1 cellular context compared by ENCODE assay signal in the genomic region with DNA sequence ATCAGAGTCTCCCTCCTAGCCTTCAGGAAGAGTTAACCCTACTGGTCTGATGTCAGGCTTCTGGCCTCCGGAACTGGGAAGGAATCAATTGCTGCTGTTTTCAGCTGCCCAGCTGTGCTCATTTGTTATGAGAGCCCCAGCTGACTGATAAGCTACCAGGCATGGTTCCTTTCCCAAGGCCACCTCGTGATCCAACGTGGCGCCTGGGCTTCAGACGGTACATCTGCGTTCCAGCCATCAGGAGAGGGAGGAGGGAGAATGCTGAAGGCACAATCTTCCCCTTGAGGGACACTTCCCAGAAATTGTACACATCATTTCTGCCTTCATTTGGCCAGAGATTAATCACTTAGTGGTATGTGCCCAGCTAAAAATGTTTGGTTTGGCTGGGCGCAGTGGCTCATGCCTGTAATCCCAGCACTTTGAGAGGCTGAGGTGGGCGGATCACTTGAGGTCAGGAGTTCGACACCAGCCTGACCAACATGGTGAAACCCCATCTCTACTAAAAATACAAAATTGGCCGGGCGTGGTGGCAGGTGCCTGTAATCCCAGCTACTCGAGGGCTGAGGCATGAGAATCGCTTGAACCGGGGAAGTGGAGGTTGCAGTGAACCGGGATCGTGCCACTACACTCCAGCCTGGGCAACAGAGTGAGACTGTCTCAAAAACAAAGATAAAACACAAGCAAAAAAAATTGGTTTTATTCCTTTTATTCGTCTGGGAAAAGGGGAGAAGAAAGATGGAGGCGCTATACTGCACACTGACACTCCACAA.
A peak's percentile ranks its signal among the peaks of the same experiment; 100 is the strongest.
TF ChIP-seq lines count a peak whose summit lies in the region.

No MANE protein-coding gene starts in this region.

TF ChIP-seq in HepG2, 621 proteins besides CTCF, POLR2A, EP300 and RAD21 (continued from another document and continues in another):
- TF ChIP-seq, protein P1, sequence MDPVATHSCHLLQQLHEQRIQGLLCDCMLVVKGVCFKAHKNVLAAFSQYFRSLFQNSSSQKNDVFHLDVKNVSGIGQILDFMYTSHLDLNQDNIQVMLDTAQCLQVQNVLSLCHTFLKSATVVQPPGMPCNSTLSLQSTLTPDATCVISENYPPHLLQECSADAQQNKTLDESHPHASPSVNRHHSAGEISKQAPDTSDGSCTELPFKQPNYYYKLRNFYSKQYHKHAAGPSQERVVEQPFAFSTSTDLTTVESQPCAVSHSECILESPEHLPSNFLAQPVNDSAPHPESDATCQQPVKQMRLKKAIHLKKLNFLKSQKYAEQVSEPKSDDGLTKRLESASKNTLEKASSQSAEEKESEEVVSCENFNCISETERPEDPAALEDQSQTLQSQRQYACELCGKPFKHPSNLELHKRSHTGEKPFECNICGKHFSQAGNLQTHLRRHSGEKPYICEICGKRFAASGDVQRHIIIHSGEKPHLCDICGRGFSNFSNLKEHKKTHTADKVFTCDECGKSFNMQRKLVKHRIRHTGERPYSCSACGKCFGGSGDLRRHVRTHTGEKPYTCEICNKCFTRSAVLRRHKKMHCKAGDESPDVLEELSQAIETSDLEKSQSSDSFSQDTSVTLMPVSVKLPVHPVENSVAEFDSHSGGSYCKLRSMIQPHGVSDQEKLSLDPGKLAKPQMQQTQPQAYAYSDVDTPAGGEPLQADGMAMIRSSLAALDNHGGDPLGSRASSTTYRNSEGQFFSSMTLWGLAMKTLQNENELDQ (CRISPR knock-in tag; IDR thresholded peaks at IDR 0.05; ENCODE audit: borderline replicate concordance): no peak
- TF ChIP-seq, protein P2, sequence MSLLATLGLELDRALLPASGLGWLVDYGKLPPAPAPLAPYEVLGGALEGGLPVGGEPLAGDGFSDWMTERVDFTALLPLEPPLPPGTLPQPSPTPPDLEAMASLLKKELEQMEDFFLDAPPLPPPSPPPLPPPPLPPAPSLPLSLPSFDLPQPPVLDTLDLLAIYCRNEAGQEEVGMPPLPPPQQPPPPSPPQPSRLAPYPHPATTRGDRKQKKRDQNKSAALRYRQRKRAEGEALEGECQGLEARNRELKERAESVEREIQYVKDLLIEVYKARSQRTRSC (CRISPR knock-in tag; IDR thresholded peaks at IDR 0.05; ENCODE audit: low read depth): no peak
- TF ChIP-seq, protein P3, sequence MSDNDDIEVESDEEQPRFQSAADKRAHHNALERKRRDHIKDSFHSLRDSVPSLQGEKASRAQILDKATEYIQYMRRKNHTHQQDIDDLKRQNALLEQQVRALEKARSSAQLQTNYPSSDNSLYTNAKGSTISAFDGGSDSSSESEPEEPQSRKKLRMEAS (IDR thresholded peaks at IDR 0.05): peak; percentile 90
- TF ChIP-seq KLF11 (CRISPR knock-in tag; IDR thresholded peaks at IDR 0.05) (no peak), SSRP1 (CRISPR knock-in tag; IDR thresholded peaks at IDR 0.05) (no peak), FLYWCH1 (CRISPR knock-in tag; IDR thresholded peaks at IDR 0.05) (no peak), ZNF207 (IDR thresholded peaks at IDR 0.05; ENCODE audit: borderline replicate concordance) (no peak), MEIS1 (CRISPR knock-in tag; IDR thresholded peaks at IDR 0.05; ENCODE audit: borderline replicate concordance) (peak; percentile 53; the same call in 1 of the 2 replicates), TSC22D2 (CRISPR knock-in tag; IDR thresholded peaks at IDR 0.05; ENCODE audit: borderline replicate concordance) (no peak), HOXA5 (CRISPR knock-in tag; IDR thresholded peaks at IDR 0.05) (peak; percentile 63; the same call in 1 of the 2 replicates), ZNF678 (CRISPR knock-in tag; IDR thresholded peaks at IDR 0.05) (no peak), CREB1 (IDR thresholded peaks at IDR 0.05) (no peak), CREB1 (CRISPR knock-in tag; IDR thresholded peaks at IDR 0.05) (no peak), ADNP (CRISPR knock-in tag; IDR thresholded peaks at IDR 0.05) (no peak; the same call in 1 of the 2 replicates), ZSCAN9 (CRISPR knock-in tag; IDR thresholded peaks at IDR 0.05; ENCODE audit: borderline replicate concordance) (peak; percentile 79; the same call in 1 of the 2 replicates), ZNF768 (CRISPR knock-in tag; IDR thresholded peaks at IDR 0.05) (no peak), ZNF7 (CRISPR knock-in tag; IDR thresholded peaks at IDR 0.05) (no peak), GTF3A (CRISPR knock-in tag; conservative IDR thresholded peaks at IDR 0.05) (no peak), MTA3 (CRISPR knock-in tag; IDR thresholded peaks at IDR 0.05) (no peak), CBX5 (CRISPR knock-in tag; IDR thresholded peaks at IDR 0.05; ENCODE audit: borderline replicate concordance) (peak; percentile 31; the same call in 1 of the 2 replicates), ZNF75D (CRISPR knock-in tag; IDR thresholded peaks at IDR 0.05; ENCODE audit: borderline replicate concordance) (no peak), ZNF788 (CRISPR knock-in tag; IDR thresholded peaks at IDR 0.05; ENCODE audit: borderline replicate concordance) (peak; percentile 50; the same call in 1 of the 2 replicates), TAF1 (CRISPR knock-in tag; IDR thresholded peaks at IDR 0.05) (peak; percentile 42; the same call in 1 of the 2 replicates), HCFC1 (IDR thresholded peaks at IDR 0.05; ENCODE audit: low read depth, low read length) (no peak), ETV6 (CRISPR knock-in tag; conservative IDR thresholded peaks at IDR 0.05) (no peak), THAP11 (CRISPR knock-in tag; IDR thresholded peaks at IDR 0.05) (peak; percentile 33; the same call in 1 of the 2 replicates), NFIC (IDR thresholded peaks at IDR 0.05; ENCODE audit: low read length) (no peak), ZBTB3 (CRISPR knock-in tag; IDR thresholded peaks at IDR 0.05; ENCODE audit: borderline replicate concordance, low read depth) (no peak), IKZF4 (CRISPR knock-in tag; IDR thresholded peaks at IDR 0.05; ENCODE audit: borderline replicate concordance, low read depth, not compliant biosample characterization) (no peak), AHR (CRISPR knock-in tag; IDR thresholded peaks at IDR 0.05) (no peak), ZNF558 (CRISPR knock-in tag; IDR thresholded peaks at IDR 0.05; ENCODE audit: borderline replicate concordance) (no peak), EEA1 (CRISPR knock-in tag; IDR thresholded peaks at IDR 0.05; ENCODE audit: borderline replicate concordance) (0 out of 2 replicates have a peak, but pooled peaks have one; percentile 62), ESRRA (CRISPR knock-in tag; IDR thresholded peaks at IDR 0.05; ENCODE audit: low read depth) (no peak), GATA4 (IDR thresholded peaks at IDR 0.05; ENCODE audit: borderline replicate concordance, low read depth) (no peak; the same call in 1 of the 2 replicates), ZNF441 (CRISPR knock-in tag; IDR thresholded peaks at IDR 0.05; ENCODE audit: borderline replicate concordance) (0 out of 2 replicates have a peak, but pooled peaks have one; percentile 55), ZNF260 (CRISPR knock-in tag; IDR thresholded peaks at IDR 0.05; ENCODE audit: borderline replicate concordance, low read depth) (no peak), ZFX (CRISPR knock-in tag; IDR thresholded peaks at IDR 0.05; ENCODE audit: low read depth) (peak; percentile 50; the same call in 1 of the 2 replicates), ZNF850 (CRISPR knock-in tag; conservative IDR thresholded peaks at IDR 0.05) (no peak)
- TF ChIP-seq, protein P4, sequence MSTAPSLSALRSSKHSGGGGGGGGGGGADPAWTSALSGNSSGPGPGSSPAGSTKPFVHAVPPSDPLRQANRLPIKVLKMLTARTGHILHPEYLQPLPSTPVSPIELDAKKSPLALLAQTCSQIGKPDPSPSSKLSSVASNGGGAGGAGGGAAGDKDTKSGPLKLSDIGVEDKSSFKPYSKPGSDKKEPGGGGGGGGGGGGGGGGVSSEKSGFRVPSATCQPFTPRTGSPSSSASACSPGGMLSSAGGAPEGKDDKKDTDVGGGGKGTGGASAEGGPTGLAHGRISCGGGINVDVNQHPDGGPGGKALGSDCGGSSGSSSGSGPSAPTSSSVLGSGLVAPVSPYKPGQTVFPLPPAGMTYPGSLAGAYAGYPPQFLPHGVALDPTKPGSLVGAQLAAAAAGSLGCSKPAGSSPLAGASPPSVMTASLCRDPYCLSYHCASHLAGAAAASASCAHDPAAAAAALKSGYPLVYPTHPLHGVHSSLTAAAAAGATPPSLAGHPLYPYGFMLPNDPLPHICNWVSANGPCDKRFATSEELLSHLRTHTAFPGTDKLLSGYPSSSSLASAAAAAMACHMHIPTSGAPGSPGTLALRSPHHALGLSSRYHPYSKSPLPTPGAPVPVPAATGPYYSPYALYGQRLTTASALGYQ (CRISPR knock-in tag; IDR thresholded peaks at IDR 0.05): no peak
- TF ChIP-seq, protein P5, sequence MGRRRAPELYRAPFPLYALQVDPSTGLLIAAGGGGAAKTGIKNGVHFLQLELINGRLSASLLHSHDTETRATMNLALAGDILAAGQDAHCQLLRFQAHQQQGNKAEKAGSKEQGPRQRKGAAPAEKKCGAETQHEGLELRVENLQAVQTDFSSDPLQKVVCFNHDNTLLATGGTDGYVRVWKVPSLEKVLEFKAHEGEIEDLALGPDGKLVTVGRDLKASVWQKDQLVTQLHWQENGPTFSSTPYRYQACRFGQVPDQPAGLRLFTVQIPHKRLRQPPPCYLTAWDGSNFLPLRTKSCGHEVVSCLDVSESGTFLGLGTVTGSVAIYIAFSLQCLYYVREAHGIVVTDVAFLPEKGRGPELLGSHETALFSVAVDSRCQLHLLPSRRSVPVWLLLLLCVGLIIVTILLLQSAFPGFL (CRISPR knock-in tag; IDR thresholded peaks at IDR 0.05): no peak
- TF ChIP-seq, protein P6, sequence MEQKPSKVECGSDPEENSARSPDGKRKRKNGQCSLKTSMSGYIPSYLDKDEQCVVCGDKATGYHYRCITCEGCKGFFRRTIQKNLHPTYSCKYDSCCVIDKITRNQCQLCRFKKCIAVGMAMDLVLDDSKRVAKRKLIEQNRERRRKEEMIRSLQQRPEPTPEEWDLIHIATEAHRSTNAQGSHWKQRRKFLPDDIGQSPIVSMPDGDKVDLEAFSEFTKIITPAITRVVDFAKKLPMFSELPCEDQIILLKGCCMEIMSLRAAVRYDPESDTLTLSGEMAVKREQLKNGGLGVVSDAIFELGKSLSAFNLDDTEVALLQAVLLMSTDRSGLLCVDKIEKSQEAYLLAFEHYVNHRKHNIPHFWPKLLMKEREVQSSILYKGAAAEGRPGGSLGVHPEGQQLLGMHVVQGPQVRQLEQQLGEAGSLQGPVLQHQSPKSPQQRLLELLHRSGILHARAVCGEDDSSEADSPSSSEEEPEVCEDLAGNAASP (CRISPR knock-in tag; IDR thresholded peaks at IDR 0.05; ENCODE audit: borderline replicate concordance): no peak
- TF ChIP-seq, protein P7, sequence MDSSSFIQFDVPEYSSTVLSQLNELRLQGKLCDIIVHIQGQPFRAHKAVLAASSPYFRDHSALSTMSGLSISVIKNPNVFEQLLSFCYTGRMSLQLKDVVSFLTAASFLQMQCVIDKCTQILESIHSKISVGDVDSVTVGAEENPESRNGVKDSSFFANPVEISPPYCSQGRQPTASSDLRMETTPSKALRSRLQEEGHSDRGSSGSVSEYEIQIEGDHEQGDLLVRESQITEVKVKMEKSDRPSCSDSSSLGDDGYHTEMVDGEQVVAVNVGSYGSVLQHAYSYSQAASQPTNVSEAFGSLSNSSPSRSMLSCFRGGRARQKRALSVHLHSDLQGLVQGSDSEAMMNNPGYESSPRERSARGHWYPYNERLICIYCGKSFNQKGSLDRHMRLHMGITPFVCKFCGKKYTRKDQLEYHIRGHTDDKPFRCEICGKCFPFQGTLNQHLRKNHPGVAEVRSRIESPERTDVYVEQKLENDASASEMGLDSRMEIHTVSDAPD (CRISPR knock-in tag; IDR thresholded peaks at IDR 0.05): no peak
- TF ChIP-seq, protein P8, sequence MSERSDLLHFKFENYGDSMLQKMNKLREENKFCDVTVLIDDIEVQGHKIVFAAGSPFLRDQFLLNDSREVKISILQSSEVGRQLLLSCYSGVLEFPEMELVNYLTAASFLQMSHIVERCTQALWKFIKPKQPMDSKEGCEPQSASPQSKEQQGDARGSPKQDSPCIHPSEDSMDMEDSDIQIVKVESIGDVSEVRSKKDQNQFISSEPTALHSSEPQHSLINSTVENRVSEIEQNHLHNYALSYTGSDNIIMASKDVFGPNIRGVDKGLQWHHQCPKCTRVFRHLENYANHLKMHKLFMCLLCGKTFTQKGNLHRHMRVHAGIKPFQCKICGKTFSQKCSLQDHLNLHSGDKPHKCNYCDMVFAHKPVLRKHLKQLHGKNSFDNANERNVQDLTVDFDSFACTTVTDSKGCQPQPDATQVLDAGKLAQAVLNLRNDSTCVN (CRISPR knock-in tag; IDR thresholded peaks at IDR 0.05; ENCODE audit: borderline replicate concordance): peak; percentile 58; the same call in 1 of the 2 replicates
- TF ChIP-seq, protein P9, sequence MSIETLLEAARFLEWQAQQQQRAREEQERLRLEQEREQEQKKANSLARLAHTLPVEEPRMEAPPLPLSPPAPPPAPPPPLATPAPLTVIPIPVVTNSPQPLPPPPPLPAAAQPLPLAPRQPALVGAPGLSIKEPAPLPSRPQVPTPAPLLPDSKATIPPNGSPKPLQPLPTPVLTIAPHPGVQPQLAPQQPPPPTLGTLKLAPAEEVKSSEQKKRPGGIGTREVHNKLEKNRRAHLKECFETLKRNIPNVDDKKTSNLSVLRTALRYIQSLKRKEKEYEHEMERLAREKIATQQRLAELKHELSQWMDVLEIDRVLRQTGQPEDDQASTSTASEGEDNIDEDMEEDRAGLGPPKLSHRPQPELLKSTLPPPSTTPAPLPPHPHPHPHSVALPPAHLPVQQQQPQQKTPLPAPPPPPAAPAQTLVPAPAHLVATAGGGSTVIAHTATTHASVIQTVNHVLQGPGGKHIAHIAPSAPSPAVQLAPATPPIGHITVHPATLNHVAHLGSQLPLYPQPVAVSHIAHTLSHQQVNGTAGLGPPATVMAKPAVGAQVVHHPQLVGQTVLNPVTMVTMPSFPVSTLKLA (IDR thresholded peaks at IDR 0.05): no peak
